Comparison of ENCODE assay signal across 14 cellular contexts in genomic region chr2:240329778-240330177, GRCh38.
"Had no signal": no experiment of that assay in that cellular context is flagged by ENCODE, and none has a peak within 500 bp of the region (broad histone marks: within the 10 kb centered on the region; RNA-seq: fewer than 3 reads in every experiment).

No MANE protein-coding gene starts in this region.

- ATAC-seq: naive thymus-derived CD4-positive, alpha-beta T cell had no signal

- H3K27me3 ChIP-seq: neutrophil, right atrium auricular region had no signal

- H3K36me3 ChIP-seq: neutrophil, right atrium auricular region had no signal

- DNase-seq: dermis blood vessel endothelial cell; effector CD4-positive, alpha-beta T cell; foreskin melanocyte; hippocampal formation; kidney glomerular epithelial cell; mesendoderm; naive thymus-derived CD4-positive, alpha-beta T cell; nephron progenitor cell; small intestine; stimulated activated CD4-positive, alpha-beta T cell treated with anti-CD3 and anti-CD28 coated beads, Interleukin-12 subunit alpha, Interleukin-12 subunit beta, amount 100 ng/mL, for 4 hours; stimulated activated naive CD4-positive, alpha-beta T cell; trophoblast cell had no signal

- H3K4me3 ChIP-seq: right atrium auricular region had no signal

- H3K27ac ChIP-seq: neutrophil, right atrium auricular region had no signal

- H3K9me3 ChIP-seq: neutrophil had no signal
